Comparison of ENCODE assay signal across 17 cellular contexts in genomic region chr3:80087769-80088168, GRCh38.
DNase-seq lines count a peak whose midpoint lies in the region; ATAC-seq and TF ChIP-seq lines count a peak whose summit lies in the region.
"Had no signal": no experiment of that assay in that cellular context is flagged by ENCODE, and none has a peak within 500 bp of the region (broad histone marks: within the 10 kb centered on the region; RNA-seq: fewer than 3 reads in every experiment).

No MANE protein-coding gene starts in this region.

- DNase-seq in ACHN (peak; percentile 66), NCI-H226 (peak; percentile 66), brain microvascular endothelial cell (no peak), kidney epithelial cell (ENCODE audit: low read depth) (peak; percentile 14), left lobe of liver (ENCODE audit: low spot score) (no peak), heart right ventricle (no peak), COR-L47 (lab: John Stamatoyannopoulos, UW) (no peak)
- DNase-seq in activated T-cell treated with anti-CD3 and anti-CD28 coated beads, Interleukin-2, amount 50 U/mL, for 48 hours = no peak
- DNase-seq: activated CD4-positive, alpha-beta T cell treated with anti-CD3 and anti-CD28 coated beads, Interleukin-2, amount 50 U/mL, for 48 hours; activated naive CD8-positive, alpha-beta T cell treated with anti-CD3 and anti-CD28 coated beads, Interleukin-2, amount 50 U/mL, for 24 hours; heart left ventricle; kidney; NCI-H146; NCI-H446; ovary; stimulated activated naive B cell treated with anti-CD40 and anti-IgM and Interleukin-4, amounts not matched to agents 10 μg/mL and 1 μg/mL and 100 μg/mL, for 72 hours had no signal

- 26 to 30% methylated on average over 1 of the region's 1 CpG for WGBS in heart right ventricle, 2 donors

- H3K27ac ChIP-seq in brain microvascular endothelial cell = peak overlapping the region; percentile 47
- no peak overlapping the region for H3K27ac ChIP-seq in heart right ventricle
- H3K27ac ChIP-seq: heart left ventricle, KMS-11, ovary had no signal

- no peak for ATAC-seq in left lobe of liver
- ATAC-seq in heart right ventricle = no peak
- ATAC-seq: activated naive CD8-positive, alpha-beta T cell treated with anti-CD3 and anti-CD28 coated beads, Interleukin-2, amount 50 U/mL, for 24 hours; heart left ventricle; stimulated activated naive B cell treated with anti-CD40 and anti-IgM and Interleukin-4, amounts not matched to agents 10 μg/mL and 1 μg/mL and 100 μg/mL, for 72 hours had no signal

- intact Hi-C loops in heart right ventricle (cut with DNase I) = no loop called here

- in situ Hi-C loops in ACHN (cut with HindIII; ENCODE audit: low pct_ligation_motif_present, low pct_unique_long_range_greater_than_20kb, low sequenced_read_pairs) = no loop called here
- in situ Hi-C loops in brain microvascular endothelial cell (cut with HindIII; ENCODE audit: low pct_ligation_motif_present, low sequenced_read_pairs) = no loop called here

- H3K4me1 ChIP-seq in heart right ventricle = no peaks in the 10 kb centered on the region
- H3K4me1 ChIP-seq: heart left ventricle had no signal

- H3K27me3 ChIP-seq in brain microvascular endothelial cell (replicated peaks) (no peaks in the 10 kb centered on the region), kidney epithelial cell (ENCODE audit: control insufficient read depth, insufficient read depth, low read length) (no peaks in the 10 kb centered on the region), heart right ventricle (no peaks in the 10 kb centered on the region)
- H3K27me3 ChIP-seq: heart left ventricle, ovary had no signal

- H3K4me3 ChIP-seq in brain microvascular endothelial cell (ENCODE audit: low read depth, low read length) = no peak overlapping the region
- no peak overlapping the region for H3K4me3 ChIP-seq in kidney epithelial cell (ENCODE audit: low read depth, low read length)
- H3K4me3 ChIP-seq in heart right ventricle = no peak overlapping the region
- H3K4me3 ChIP-seq: heart left ventricle, ovary had no signal

- H3K9me3 ChIP-seq in heart right ventricle = no peaks in the 10 kb centered on the region
- H3K9me3 ChIP-seq: heart left ventricle, ovary had no signal

- H3K36me3 ChIP-seq in brain microvascular endothelial cell (replicated peaks) (no peaks in the 10 kb centered on the region), kidney epithelial cell (ENCODE audit: control insufficient read depth, insufficient read depth, low read length) (no peaks in the 10 kb centered on the region), heart right ventricle (no peaks in the 10 kb centered on the region)
- H3K36me3 ChIP-seq: heart left ventricle, ovary had no signal

- TF ChIP-seq CTCF in brain microvascular endothelial cell (IDR thresholded peaks at IDR 0.05; ENCODE audit: low read depth, low read length, missing control alignments) (no peak), kidney epithelial cell (IDR thresholded peaks at IDR 0.05; ENCODE audit: insufficient read depth, low read length, poor library complexity, severe bottlenecking) (no peak), heart right ventricle (IDR thresholded peaks at IDR 0.05) (no peak)

Comparison
In these comparisons a context has a peak if more than half of its experiments do, and no peak if none do; other contexts are left out.
1. DNase-seq: peak in ACHN (single experiment), NCI-H226 (single experiment) and kidney epithelial cell (single experiment); none in brain microvascular endothelial cell (single experiment), left lobe of liver (single experiment), heart right ventricle (0 of 2), activated T-cell treated with anti-CD3 and anti-CD28 coated beads, Interleukin-2, amount 50 U/mL, for 48 hours (0 of 2) and COR-L47 (single experiment).